11 cellular contexts compared by ENCODE assay signal in the genomic region with DNA sequence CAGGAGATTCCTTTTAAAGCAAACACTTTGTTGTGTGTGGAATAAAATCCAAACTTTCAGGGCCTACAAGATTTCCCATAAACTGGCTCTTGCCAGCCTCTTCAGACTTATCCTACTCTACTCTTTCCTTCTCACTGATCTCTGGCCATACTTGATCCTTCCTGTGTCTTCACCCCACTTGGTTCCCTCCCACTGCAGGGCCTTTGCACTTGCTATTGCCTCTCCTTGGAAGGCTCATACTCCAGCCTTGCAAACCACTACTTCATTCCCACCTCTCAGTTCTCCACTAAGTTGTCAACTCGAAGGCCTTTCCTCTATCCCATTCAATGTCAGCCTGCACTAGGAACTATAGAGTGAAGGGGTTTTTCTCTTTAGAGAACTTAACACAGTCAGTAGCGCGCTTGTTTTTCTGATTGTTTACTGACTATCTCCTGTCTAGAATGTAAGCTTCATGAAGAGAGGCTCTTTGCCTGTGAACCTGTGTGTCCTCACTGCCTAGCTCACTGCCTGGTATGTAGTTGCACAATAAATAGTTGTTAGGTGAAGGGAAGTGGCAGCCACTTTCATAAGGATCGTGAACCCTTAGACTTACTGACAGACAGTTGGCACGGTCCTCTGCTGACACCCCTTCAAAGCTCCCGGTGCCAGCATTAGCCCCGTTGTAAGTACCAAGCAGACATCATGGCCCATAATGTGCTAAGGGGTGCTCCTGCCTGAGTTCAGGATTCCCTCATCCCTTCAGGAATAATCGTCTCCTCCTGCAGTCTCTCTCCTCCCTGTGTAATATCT. TPM values are rescaled to one million over a fixed set of nuclear protein-coding genes. Genes with fewer than 3 reads are reported as not detected.
DNase-seq lines count a peak whose midpoint lies in the region; ATAC-seq and TF ChIP-seq lines count a peak whose summit lies in the region.
"Had no signal": no experiment of that assay in that cellular context is flagged by ENCODE, and none has a peak within 500 bp of the region (broad histone marks: within the 10 kb centered on the region; RNA-seq: fewer than 3 reads in every experiment).

No MANE protein-coding gene starts in this region.

- H3K9me3 Mint-ChIP-seq in activated CD4-positive, alpha-beta T cell treated with anti-CD3 and anti-CD28 coated beads, Interleukin-2, amount 10 ng/mL, durations not matched to agents 24 days and 14 days: no peaks in the 10 kb centered on the region
- H3K9me3 Mint-ChIP-seq in endothelial cell (ENCODE audit: unreplicated experiment): no peaks in the 10 kb centered on the region

- DNase-seq in activated CD4-positive, alpha-beta T cell treated with anti-CD3 and anti-CD28 coated beads, Interleukin-2, amount 10 ng/mL, durations not matched to agents 24 days and 14 days: no peak
- no peak for DNase-seq in activated CD4-positive, alpha-beta T cell treated with anti-CD3 and anti-CD28 coated beads, Interleukin-2, amount 50 U/mL, for 48 hours
- DNase-seq in endothelial cell (ENCODE audit: low spot score) (no peak), psoas muscle (no peak), foreskin fibroblast (no peak), RPMI8226 (no peak), mesenteric fat pad (ENCODE audit: low spot score) (no peak)
- DNase-seq: activated CD4-positive, alpha-beta T cell treated with anti-CD3 and anti-CD28 coated beads for 1 hour; NCI-H2171 had no signal

- H3K36me3 Mint-ChIP-seq in activated CD4-positive, alpha-beta T cell treated with anti-CD3 and anti-CD28 coated beads, Interleukin-2, amount 10 ng/mL, durations not matched to agents 24 days and 14 days (ENCODE audit: low read depth): no peaks in the 10 kb centered on the region
- peaks cover 3% of the 10 kb centered on the region for H3K36me3 Mint-ChIP-seq in endothelial cell (ENCODE audit: low read depth, unreplicated experiment)

- H3K4me3 ChIP-seq in Loucy (ENCODE audit: low read length, poor library complexity, severe bottlenecking) (peak overlapping the region; percentile 76), psoas muscle (peak overlapping the region; percentile 79), foreskin fibroblast (ENCODE audit: low read depth in 1 of 2, low read length in 2 of 2) (no peak overlapping the region)

- H3K9me3 ChIP-seq in Loucy (ENCODE audit: insufficient read depth, low read depth, low read length) (no peaks in the 10 kb centered on the region), psoas muscle (no peaks in the 10 kb centered on the region)

- H3K27ac ChIP-seq in psoas muscle: peak overlapping the region; percentile 97

- intact Hi-C loops in activated CD4-positive, alpha-beta T cell treated with anti-CD3 and anti-CD28 coated beads, Interleukin-2, amount 10 ng/mL, durations not matched to agents 24 days and 14 days (cut with micrococcal nuclease): loop anchor here (2.0 to 5.0 kb wide), 3 partner anchors 14 to 216 kb away; partner anchors contain the start of gene PRSS23
- intact Hi-C loops in psoas muscle (cut with DNase I): loop anchor here (5.0 kb wide), 2 partner anchors 69 to 129 kb away; partner anchors contain the start of gene PRSS23 (in 2 of the 2)

- peak overlapping the region; percentile 78 for H3K9ac ChIP-seq in Loucy (ENCODE audit: low read depth, low read length, poor library complexity, severe bottlenecking)

- H3K4me3 Mint-ChIP-seq in activated CD4-positive, alpha-beta T cell treated with anti-CD3 and anti-CD28 coated beads, Interleukin-2, amount 10 ng/mL, durations not matched to agents 24 days and 14 days: peak overlapping the region; percentile 51
- peak overlapping the region; percentile 64 for H3K4me3 Mint-ChIP-seq in endothelial cell (ENCODE audit: unreplicated experiment)

- no peaks in the 10 kb centered on the region for H3K9me2 ChIP-seq in Loucy (replicated peaks; ENCODE audit: low read depth, low read length)

- 66 to 82% (median 73%) methylated on average over 8 of the region's 8 CpGs for WGBS in psoas muscle, 3 donors

- TF ChIP-seq CTCF in Loucy (conservative IDR thresholded peaks at IDR 0.05; ENCODE audit: low read length): no peak
- no peak for TF ChIP-seq CTCF in endothelial cell (IDR thresholded peaks at IDR 0.05; ENCODE audit: unreplicated experiment)
- TF ChIP-seq CTCF in psoas muscle (IDR thresholded peaks at IDR 0.05): no peak
- no peak for TF ChIP-seq CTCF in foreskin fibroblast (IDR thresholded peaks at IDR 0.05; ENCODE audit: low read depth, low read length)

- H3K4me1 Mint-ChIP-seq in activated CD4-positive, alpha-beta T cell treated with anti-CD3 and anti-CD28 coated beads, Interleukin-2, amount 10 ng/mL, durations not matched to agents 24 days and 14 days: peaks cover 12% of the 10 kb centered on the region
- peaks cover 3% of the 10 kb centered on the region for H3K4me1 Mint-ChIP-seq in endothelial cell (ENCODE audit: unreplicated experiment)

- H3K27me3 ChIP-seq in Loucy (ENCODE audit: insufficient read depth, low read length, poor library complexity, severe bottlenecking) (no peaks in the 10 kb centered on the region), psoas muscle (ENCODE audit: insufficient read depth in 3 of 3, low read length in 2 of 3) (no peaks in the 10 kb centered on the region)

- H4K20me1 ChIP-seq in Loucy (ENCODE audit: insufficient read depth, low read length, poor library complexity, severe bottlenecking): no peaks in the 10 kb centered on the region

- peak overlapping the region; percentile 54 for H3K27ac Mint-ChIP-seq in activated CD4-positive, alpha-beta T cell treated with anti-CD3 and anti-CD28 coated beads, Interleukin-2, amount 10 ng/mL, durations not matched to agents 24 days and 14 days
- H3K27ac Mint-ChIP-seq in endothelial cell (ENCODE audit: unreplicated experiment): no peak overlapping the region
- H3K27ac Mint-ChIP-seq: IgD-negative memory B cell had no signal

- peaks cover 43% of the 10 kb centered on the region for H3K4me1 ChIP-seq in Loucy (ENCODE audit: insufficient read depth, low read length, poor library complexity, severe bottlenecking)
- H3K4me1 ChIP-seq in psoas muscle: peaks cover 31% of the 10 kb centered on the region

- H2AFZ ChIP-seq in Loucy (ENCODE audit: low read length): no peak overlapping the region

- H3K4me2 ChIP-seq in Loucy (ENCODE audit: low read depth, low read length, poor library complexity, severe bottlenecking): peak overlapping the region; percentile 74

- no peaks in the 10 kb centered on the region for H3F3A ChIP-seq in Loucy (ENCODE audit: low read depth)

- peaks cover 34% of the 10 kb centered on the region for H3K79me2 ChIP-seq in Loucy (ENCODE audit: insufficient read depth, low read length)

- H3K27me3 Mint-ChIP-seq in activated CD4-positive, alpha-beta T cell treated with anti-CD3 and anti-CD28 coated beads, Interleukin-2, amount 10 ng/mL, durations not matched to agents 24 days and 14 days: peaks cover 32% of the 10 kb centered on the region
- peaks cover 9% of the 10 kb centered on the region for H3K27me3 Mint-ChIP-seq in endothelial cell (ENCODE audit: unreplicated experiment)

- H3K36me3 ChIP-seq in Loucy (ENCODE audit: insufficient read depth, low read length) (no peaks in the 10 kb centered on the region), psoas muscle (ENCODE audit: insufficient read depth in 1 of 2, low read depth in 1 of 2) (no peaks in the 10 kb centered on the region)

- ATAC-seq in psoas muscle: peak in 2 of 4 donors; percentile 22 to 56

RNA-seq across cellular contexts. Expression of gene ME3, which starts 0.8 kb away (rescaled TPM):
- 12.2 and 12.9 TPM in 2 replicates for total RNA-seq in activated CD4-positive, alpha-beta T cell treated with anti-CD3 and anti-CD28 coated beads, Interleukin-2, amount 10 ng/mL, durations not matched to agents 24 days and 14 days
- total RNA-seq in endothelial cell (ENCODE audit: unreplicated experiment) (0.92 TPM), psoas muscle (10 to 100 TPM; 11.2 to 19.5 (median 14.2) TPM), mesenteric fat pad (49.4 TPM)
- 1 to 10 TPM; 5.1 to 9.3 (median 6.9) TPM for polyA plus RNA-seq in psoas muscle
- polyA plus RNA-seq: IgD-negative memory B cell had no signal

Comparison
In these comparisons a context has a peak if more than half of its experiments do, and no peak if none do; other contexts are left out.
1. H3K4me3 ChIP-seq: peak in Loucy (single experiment) and psoas muscle (single experiment); none in foreskin fibroblast (0 of 2).